ENCODE assay signal across 21 cellular contexts in the genomic region with DNA sequence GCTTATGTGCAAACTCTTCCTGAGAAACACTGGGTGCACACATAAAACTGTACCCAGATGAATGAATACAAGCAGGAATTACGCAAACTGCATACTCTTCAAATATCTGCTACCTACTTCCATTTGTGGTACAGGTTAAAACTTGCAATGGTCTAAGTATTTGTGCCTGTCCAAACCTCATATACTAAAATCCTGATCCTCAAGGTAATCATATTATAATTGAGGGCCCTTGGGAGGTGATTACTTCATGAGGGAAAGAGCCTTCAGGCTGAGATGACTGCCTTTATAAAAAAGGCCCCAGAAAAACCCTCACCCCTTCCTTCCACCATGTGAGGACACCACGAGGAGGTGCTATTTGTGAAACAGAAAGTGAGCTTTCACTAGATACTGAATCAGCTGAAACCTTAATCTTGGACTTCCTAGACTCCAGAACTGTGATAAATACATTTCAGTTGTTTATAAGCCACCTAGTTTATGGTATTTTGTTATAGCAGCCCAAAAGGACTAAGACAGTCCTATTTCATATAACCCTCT.
"Had no signal": no experiment of that assay in that cellular context is flagged by ENCODE, and none has a peak within 500 bp of the region (broad histone marks: within the 10 kb centered on the region; RNA-seq: fewer than 3 reads in every experiment).

No MANE protein-coding gene starts in this region.

- H3K9me3 Mint-ChIP-seq: dendritic cell treated with granulocyte-macrophage colony-stimulating factor and Interleukin-4, amounts not matched to agents 40 ng/mL and 50 ng/mL, for 4 days had no signal

- H3K27me3 Mint-ChIP-seq: activated CD8-positive, alpha-beta T cell treated with anti-CD3 and anti-CD28 coated beads for 36 hours; dendritic cell treated with granulocyte-macrophage colony-stimulating factor and Interleukin-4, amounts not matched to agents 40 ng/mL and 50 ng/mL, for 4 days; naive B cell; stimulated activated memory B cell treated with anti-CD40 and anti-IgM and Interleukin-4, amounts not matched to agents 10 μg/mL and 1 μg/mL and 100 μg/mL, for 72 hours; type B pancreatic cell had no signal

- H3K27ac Mint-ChIP-seq: activated CD8-positive, alpha-beta T cell treated with anti-CD3 and anti-CD28 coated beads for 36 hours; activated naive CD4-positive, alpha-beta T cell treated with anti-CD3 and anti-CD28 coated beads, Interleukin-2, amount 50 U/mL, for 72 hours; dendritic cell treated with granulocyte-macrophage colony-stimulating factor and Interleukin-4, amounts not matched to agents 40 ng/mL and 50 ng/mL, for 4 days; naive B cell; stimulated activated memory B cell treated with anti-CD40 and anti-IgM and Interleukin-4, amounts not matched to agents 10 μg/mL and 1 μg/mL and 100 μg/mL, for 72 hours; type B pancreatic cell had no signal

- H3K36me3 ChIP-seq: adrenal gland, spleen had no signal

- ATAC-seq: activated CD8-positive, alpha-beta T cell treated with anti-CD3 and anti-CD28 coated beads for 36 hours; activated naive CD4-positive, alpha-beta T cell treated with anti-CD3 and anti-CD28 coated beads, Interleukin-2, amount 50 U/mL, for 72 hours; mucosa of descending colon; stimulated activated memory B cell treated with anti-CD40 and anti-IgM and Interleukin-4, amounts not matched to agents 10 μg/mL and 1 μg/mL and 100 μg/mL, for 72 hours had no signal

- DNase-seq: activated CD4-positive, alpha-beta T cell treated with anti-CD3 and anti-CD28 coated beads for 48 hours; activated CD4-positive, CD25-positive, alpha-beta regulatory T cell; activated CD8-positive, alpha-beta memory T cell treated with anti-CD3 and anti-CD28 coated beads, Interleukin-2, amount 50 U/mL, for 4 hours; activated CD8-positive, alpha-beta T cell treated with anti-CD3 and anti-CD28 coated beads for 36 hours; activated gamma-delta T cell; adrenal gland; effector CD8-positive, alpha-beta T cell; mesenchymal stem cell; mucosa of descending colon; naive B cell; retina; spleen; stimulated activated CD4-positive, alpha-beta T cell treated with anti-CD3 and anti-CD28 coated beads, Interleukin-4, amount 100 ng/mL, for 4 hours; testis had no signal

- H3K4me3 Mint-ChIP-seq: activated CD8-positive, alpha-beta T cell treated with anti-CD3 and anti-CD28 coated beads for 36 hours; dendritic cell treated with granulocyte-macrophage colony-stimulating factor and Interleukin-4, amounts not matched to agents 40 ng/mL and 50 ng/mL, for 4 days; naive B cell; neural crest cell; stimulated activated memory B cell treated with anti-CD40 and anti-IgM and Interleukin-4, amounts not matched to agents 10 μg/mL and 1 μg/mL and 100 μg/mL, for 72 hours; type B pancreatic cell had no signal

- H3K4me1 Mint-ChIP-seq: naive B cell; stimulated activated memory B cell treated with anti-CD40 and anti-IgM and Interleukin-4, amounts not matched to agents 10 μg/mL and 1 μg/mL and 100 μg/mL, for 72 hours had no signal

- FAIRE-seq: endothelial cell of umbilical vein had no signal

- H3K36me3 Mint-ChIP-seq: naive B cell; stimulated activated memory B cell treated with anti-CD40 and anti-IgM and Interleukin-4, amounts not matched to agents 10 μg/mL and 1 μg/mL and 100 μg/mL, for 72 hours; type B pancreatic cell had no signal

- H3K27me3 ChIP-seq: adrenal gland, hepatocyte, spleen, testis had no signal

- H3K4me3 ChIP-seq: adrenal gland, hepatocyte, mucosa of descending colon, spleen, testis had no signal
